In genomic region chr5:140639093-140639821, GRCh38 we compare ENCODE assay signal across 8 cellular contexts. TPM values are rescaled to one million over a fixed set of nuclear protein-coding genes. Genes with fewer than 3 reads are reported as not detected.
DNase-seq lines count a peak whose midpoint lies in the region; ATAC-seq, FAIRE-seq and TF ChIP-seq lines count a peak whose summit lies in the region.

Gene TMCO6 (plus strand): TSS chr5:140639451. CDS start chr5:140639528, 77 bp downstream.

- peak within 1 kb of the TSS; percentile 85 to 98 for H3K27ac Mint-ChIP-seq in T-cell
- peak within 1 kb of the TSS; percentile 87 for H3K27ac Mint-ChIP-seq in progenitor cell of endocrine pancreas

- peak; percentile 67 for TF ChIP-seq POLR2A in GM12891 (IDR thresholded peaks at IDR 0.05; ENCODE audit: low read depth, low read length)
- peak in 1 of 2 donors; percentile 80 for TF ChIP-seq POLR2A in adrenal gland (IDR thresholded peaks at IDR 0.05)

- peak; percentile 97 for FAIRE-seq in GM12891 (lab: Jason Lieb, UNC)

- H3K9me3 ChIP-seq in adrenal gland (replicated peaks in 1 of 3) = no peaks in the 10 kb centered on the region

- H3K27me3 ChIP-seq in adrenal gland = no peaks in the 10 kb centered on the region

- peak within 1 kb of the TSS; percentile 87 to 90 (median 88) for H3K4me3 Mint-ChIP-seq in T-cell
- peak within 1 kb of the TSS; percentile 75 for H3K4me3 Mint-ChIP-seq in progenitor cell of endocrine pancreas (ENCODE audit: low read depth)

- H3K36me3 Mint-ChIP-seq in T-cell (peaks cover 14% of the 10 kb centered on the region), progenitor cell of endocrine pancreas (ENCODE audit: insufficient read depth) (peaks cover 3% of the 10 kb centered on the region)

- peak; percentile 30 to 61 (median 56) for TF ChIP-seq CTCF in adrenal gland (IDR thresholded peaks at IDR 0.05)
- TF ChIP-seq CTCF in progenitor cell of endocrine pancreas (IDR thresholded peaks at IDR 0.05; ENCODE audit: unreplicated experiment) = peak; percentile 60

- WGBS in adrenal gland, 4 donors = 0 to 3% (median 1%) methylated on average over 12 to 57 of the region's 57 CpGs

- H3K9me3 Mint-ChIP-seq in T-cell (no peaks in the 10 kb centered on the region), progenitor cell of endocrine pancreas (ENCODE audit: low read depth) (peaks cover 10% of the 10 kb centered on the region)

- peak; percentile 98 for DNase-seq in GM12891 (ENCODE audit: insufficient read length, low spot score)
- peak; percentile 79 for DNase-seq in NCI-H1436 treated with DMSO at 0.1 percent for 48 hours (lab: John Stamatoyannopoulos, UW)
- peak; percentile 91 to 98 (median 96) for DNase-seq in T-cell
- DNase-seq in adrenal gland = peak; percentile 98 to 99 (median 99)
- peak; percentile 99 for DNase-seq in left cardiac atrium
- DNase-seq in progenitor cell of endocrine pancreas (ENCODE audit: low spot score, unreplicated experiment) = peak; percentile 89
- peak; percentile 98 for DNase-seq in ureter (ENCODE audit: low spot score)

- peak within 1 kb of the TSS; percentile 68 to 96 (median 89) for H3K27ac ChIP-seq in adrenal gland

- H3K4me1 ChIP-seq in adrenal gland (replicated peaks in 1 of 2) = peaks cover 13 to 19% of the 10 kb centered on the region in 2 donors

- CTCF ChIA-PET in T-cell (lab: Charles Lee) = interaction anchor here (0.7 to 1.8 kb wide), 4 partner anchors 8 to 92 kb away, joined by 3 to 14 read pairs (median 8); partner anchors contain the start of genes EIF4EBP3 (in 2 of the 2), IK (in 1 of the 2) and NDUFA2 (in 1 of the 2)

- intact Hi-C loops in adrenal gland (cut with DNase I) = loop anchor here in 1 of 2 donors (5.0 kb wide), 1 partner anchor 82 kb away; the partner anchor contains the start of gene SRA1
- intact Hi-C loops in left cardiac atrium (cut with DNase I) = no loop called here

- H3K27me3 Mint-ChIP-seq in T-cell (no peaks in the 10 kb centered on the region), progenitor cell of endocrine pancreas (no peaks in the 10 kb centered on the region)

- peak within 1 kb of the TSS in 3 of 4 donors; percentile 23 to 94 (median 39) for H3K4me3 ChIP-seq in adrenal gland

- POLR2A ChIA-PET in T-cell (lab: Charles Lee) = interaction anchor here (0.6 to 1.9 kb wide), 4 partner anchors 8 to 101 kb away, joined by 3 to 6 read pairs (median 5); partner anchors contain the start of genes IK (in 1 of the 2), NDUFA2 (in 1 of the 2) and ZMAT2 (in 1 of the 2)

- H3K4me1 Mint-ChIP-seq in T-cell = peaks cover 34 to 43% (median 37%) of the 10 kb centered on the region in 3 donors
- peaks cover 10% of the 10 kb centered on the region for H3K4me1 Mint-ChIP-seq in progenitor cell of endocrine pancreas (ENCODE audit: low read depth)

- H3K36me3 ChIP-seq in adrenal gland (replicated peaks in 1 of 2) = peaks cover 0 to 19% of the 10 kb centered on the region in 2 donors

- peak; percentile 90 for ATAC-seq in HG02840 (IDR thresholded peaks at IDR 0.05; ENCODE audit: low FRiP score, unreplicated experiment)
- peak; percentile 97 to 100 (median 98) for ATAC-seq in T-cell (replicated peaks in 1 of 4)
- peak; percentile 99 for ATAC-seq in left cardiac atrium

TF ChIP-seq in GM12891, 5 proteins besides CTCF, POLR2A, EP300 and RAD21:
- TF ChIP-seq TAF1 (IDR thresholded peaks at IDR 0.05; ENCODE audit: low read depth, low read length) = no peak
- no peak for TF ChIP-seq SPI1 (IDR thresholded peaks at IDR 0.05; ENCODE audit: low read depth, low read length)
- TF ChIP-seq POLR2AphosphoS5 (IDR thresholded peaks at IDR 0.05; ENCODE audit: low read depth, low read length) = peak; percentile 66
- no peak for TF ChIP-seq POU2F2 (IDR thresholded peaks at IDR 0.05; ENCODE audit: low read depth, low read length)
- TF ChIP-seq PAX5 (IDR thresholded peaks at IDR 0.05; ENCODE audit: insufficient read depth, low read length, severe bottlenecking) = no peak

RNA-seq across cellular contexts. Expression of gene TMCO6, which starts in this region (rescaled TPM):
- 11.1 TPM for polyA plus RNA-seq in GM12891 (2012; ENCODE audit: low read depth, missing spikeins)
- 10 to 100 TPM; 24.9 to 56.8 (median 52.2) TPM for total RNA-seq in T-cell
- total RNA-seq in adrenal gland = 100 to 1,000 TPM in 1 of 8 donors, 10 to 100 TPM in 6, 1 to 10 TPM in 1; 6.6 to 348 (median 29.8) TPM
- polyA plus RNA-seq in adrenal gland = 10 to 100 TPM in 2 of 3 donors, 1 to 10 TPM in 1; 5.6 to 44.7 (median 25.3) TPM
- 1 to 10 TPM; 3.9 to 6.4 TPM for total RNA-seq in left cardiac atrium
- total RNA-seq in progenitor cell of endocrine pancreas = 25.9 and 27.5 TPM in 2 replicates
- 24.1 TPM for total RNA-seq in ureter

Comparison
In these comparisons a context has a peak if more than half of its experiments do, and no peak if none do; other contexts are left out.
1. Peak in every context shown above with its lines: DNase-seq, ATAC-seq, H3K4me3 ChIP-seq and H3K27ac ChIP-seq.